ENCODE assay signal across 8 cellular contexts in the genomic region with DNA sequence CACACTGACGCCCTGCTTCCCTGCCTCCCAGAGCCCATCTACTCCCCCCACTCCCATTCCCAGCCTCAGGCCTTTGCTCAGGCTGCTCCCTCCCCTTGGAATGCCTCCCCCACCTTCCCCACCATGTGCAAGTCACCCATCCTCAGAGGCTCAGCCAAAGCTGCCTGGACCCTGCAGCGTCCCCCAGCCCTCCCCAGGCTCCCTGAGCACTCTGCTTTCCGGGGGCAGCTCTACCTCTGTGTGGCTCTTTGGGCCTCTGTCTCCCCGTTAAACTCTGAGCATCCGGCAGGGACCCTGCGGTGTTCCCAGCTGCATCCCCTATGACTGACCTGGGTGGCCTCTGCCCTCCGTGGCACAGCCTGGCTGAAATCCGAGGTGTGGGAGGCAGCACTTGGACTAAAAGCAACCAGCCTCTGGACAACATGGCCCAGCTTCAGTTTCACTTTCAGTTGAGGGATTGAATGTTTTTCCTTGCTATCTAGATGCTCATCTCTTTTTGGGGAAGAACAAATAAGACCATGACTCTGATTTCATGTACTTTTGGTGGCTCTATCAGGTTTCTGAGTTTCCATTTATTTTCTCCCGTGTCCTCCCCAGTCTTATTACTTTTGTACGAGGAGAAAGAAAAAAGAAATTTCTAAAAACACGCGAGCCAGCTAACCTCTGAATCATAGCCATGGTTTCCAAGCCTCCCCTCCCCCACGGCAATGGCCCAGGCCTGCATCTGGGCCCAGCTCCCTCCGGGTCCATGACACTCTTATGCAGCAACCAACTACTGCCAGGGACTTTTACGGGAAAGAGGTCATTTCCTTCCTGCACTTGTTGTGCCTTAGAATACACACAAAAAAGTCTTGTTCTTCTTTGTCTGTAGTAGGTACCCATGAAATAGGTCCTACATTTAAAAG. TPM values are rescaled to one million over a fixed set of nuclear protein-coding genes. Genes with fewer than 3 reads are reported as not detected.
A peak's percentile ranks its signal among the peaks of the same experiment; 100 is the strongest.
DNase-seq lines count a peak whose midpoint lies in the region; ATAC-seq, FAIRE-seq and TF ChIP-seq lines count a peak whose summit lies in the region.

No MANE protein-coding gene starts in this region.

- no peaks in the 10 kb centered on the region for H3K4me1 ChIP-seq in A549
- peaks cover 27 to 32% of the 10 kb centered on the region in 2 donors for H3K4me1 ChIP-seq in kidney (ENCODE audit: control insufficient read depth in 1 of 2, insufficient read depth in 1 of 2, low read depth in 1 of 2, low read length in 2 of 2)

- DNase-seq in A549 (ENCODE audit: low read depth in 1 of 2, low spot score in 1 of 2) (no peak), HTR-8/SVneo (ENCODE audit: insufficient read length, low spot score) (peak; percentile 45), cardiac fibroblast (ENCODE audit: low read depth in 2 of 2) (peak; percentile 92), kidney (peak; percentile 93)
- DNase-seq in stimulated activated CD4-positive, alpha-beta T cell treated with anti-CD3 and anti-CD28 coated beads, Interleukin-12 subunit alpha, Interleukin-12 subunit beta, amount 100 ng/mL, for 4 hours, result peak; percentile 71

- H3K27ac ChIP-seq in A549, result peak overlapping the region in 1 of 2 experiments; percentile 26; a peak in 1 of 6 replicates
- peak overlapping the region; percentile 84 to 92 for H3K27ac ChIP-seq in kidney (ENCODE audit: low read depth in 2 of 2, low read length in 2 of 2)

- peak overlapping the region; percentile 33 for H3K4me2 ChIP-seq in A549

- CTCF ChIA-PET in A549 (lab: Yijun Ruan, JAX), result interaction anchor here (0.6 kb wide), 1 partner anchor 16 kb away, joined by 3 read pairs; no protein-coding TSS in a partner anchor

- no peak for TF ChIP-seq EP300 in A549 (IDR thresholded peaks at IDR 0.05)

- no peak for TF ChIP-seq POLR2A in A549 (IDR thresholded peaks at IDR 0.05; ENCODE audit: low read length)

- peak overlapping the region; percentile 29 to 74 for H3K9ac ChIP-seq in kidney (ENCODE audit: low read length in 2 of 2)

- TF ChIP-seq CTCF in A549 (IDR thresholded peaks at IDR 0.05) (no peak), cardiac fibroblast (IDR thresholded peaks at IDR 0.05; ENCODE audit: low read depth, low read length) (no peak), kidney (IDR thresholded peaks at IDR 0.05; ENCODE audit: borderline replicate concordance, extremely low read depth, insufficient read depth) (no peak)

- no peaks in the 10 kb centered on the region for H3K36me3 ChIP-seq in kidney (ENCODE audit: control insufficient read depth in 1 of 2, insufficient read depth in 2 of 2, low read length in 2 of 2)

- ATAC-seq in A549 (no peak), HG03571 (IDR thresholded peaks at IDR 0.05; ENCODE audit: unreplicated experiment) (no peak), HG02642 (IDR thresholded peaks at IDR 0.05; ENCODE audit: poor library complexity, unreplicated experiment) (no peak)
- ATAC-seq in activated CD4-positive, CD25-positive, alpha-beta regulatory T cell treated with anti-CD3 and anti-CD28 coated beads, Interleukin-2, amount 50 U/mL, for 24 hours, result peak; percentile 51 to 52

- WGBS in A549 (ENCODE audit: missing lambda C conversion rate), result 79% methylated on average over 14 of the region's 15 CpGs

- POLR2A ChIA-PET in A549 (lab: Yijun Ruan, JAX), result no interaction called here

- FAIRE-seq in A549 (lab: Jason Lieb, UNC), result no peak
- FAIRE-seq in HTR-8/SVneo (lab: Jason Lieb, UNC), result no peak
- FAIRE-seq in kidney (lab: Jason Lieb, UNC), result no peak

- intact Hi-C loops in kidney (cut with DNase I), result no loop called here

- H3K4me3 ChIP-seq in A549, result no peak overlapping the region
- H3K4me3 ChIP-seq in cardiac fibroblast (replicated peaks in 1 of 2; ENCODE audit: low read depth in 2 of 2, low read length in 2 of 2), result peak overlapping the region; percentile 35 to 52
- peak overlapping the region; percentile 63 to 65 for H3K4me3 ChIP-seq in kidney (ENCODE audit: low read length in 2 of 2)

- H3K9me3 ChIP-seq in A549 (0 out of 3 replicates have a peak, but pooled peaks cover 3% of the 10 kb centered on the region), kidney (ENCODE audit: control insufficient read depth in 1 of 2, low read length in 2 of 2) (no peaks in the 10 kb centered on the region)

- TF ChIP-seq RAD21 in A549 (conservative IDR thresholded peaks at IDR 0.05 in 1 of 2, IDR thresholded peaks at IDR 0.05 in 1 of 2), result no peak

TF ChIP-seq in A549, 52 proteins besides CTCF, POLR2A, EP300 and RAD21:
- no peak for TF ChIP-seq CBX8 (IDR thresholded peaks at IDR 0.05)
- TF ChIP-seq, protein P1, sequence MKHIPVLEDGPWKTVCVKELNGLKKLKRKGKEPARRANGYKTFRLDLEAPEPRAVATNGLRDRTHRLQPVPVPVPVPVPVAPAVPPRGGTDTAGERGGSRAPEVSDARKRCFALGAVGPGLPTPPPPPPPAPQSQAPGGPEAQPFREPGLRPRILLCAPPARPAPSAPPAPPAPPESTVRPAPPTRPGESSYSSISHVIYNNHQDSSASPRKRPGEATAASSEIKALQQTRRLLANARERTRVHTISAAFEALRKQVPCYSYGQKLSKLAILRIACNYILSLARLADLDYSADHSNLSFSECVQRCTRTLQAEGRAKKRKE (CRISPR knock-in tag; IDR thresholded peaks at IDR 0.05; ENCODE audit: low read depth), result no peak
- no peak for TF ChIP-seq CHD2 (IDR thresholded peaks at IDR 0.05; ENCODE audit: low read length, partially characterized antibody)
- TF ChIP-seq, protein P2, sequence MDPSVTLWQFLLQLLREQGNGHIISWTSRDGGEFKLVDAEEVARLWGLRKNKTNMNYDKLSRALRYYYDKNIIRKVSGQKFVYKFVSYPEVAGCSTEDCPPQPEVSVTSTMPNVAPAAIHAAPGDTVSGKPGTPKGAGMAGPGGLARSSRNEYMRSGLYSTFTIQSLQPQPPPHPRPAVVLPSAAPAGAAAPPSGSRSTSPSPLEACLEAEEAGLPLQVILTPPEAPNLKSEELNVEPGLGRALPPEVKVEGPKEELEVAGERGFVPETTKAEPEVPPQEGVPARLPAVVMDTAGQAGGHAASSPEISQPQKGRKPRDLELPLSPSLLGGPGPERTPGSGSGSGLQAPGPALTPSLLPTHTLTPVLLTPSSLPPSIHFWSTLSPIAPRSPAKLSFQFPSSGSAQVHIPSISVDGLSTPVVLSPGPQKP (IDR thresholded peaks at IDR 0.05; ENCODE audit: low read depth, low read length), result no peak
- TF ChIP-seq TFCP2L1 (CRISPR knock-in tag; IDR thresholded peaks at IDR 0.05), result no peak
- no peak for TF ChIP-seq NFE2L2 (conservative IDR thresholded peaks at IDR 0.05; ENCODE audit: low read length)
- no peak for TF ChIP-seq POLR2AphosphoS2 (conservative IDR thresholded peaks at IDR 0.05; ENCODE audit: low read length)
- TF ChIP-seq ZSCAN20 (CRISPR knock-in tag; IDR thresholded peaks at IDR 0.05), result no peak
- TF ChIP-seq NR3C1 (IDR thresholded peaks at IDR 0.05), result no peak
- TF ChIP-seq EHF (CRISPR knock-in tag; IDR thresholded peaks at IDR 0.05), result no peak
- no peak for TF ChIP-seq RCOR1 (IDR thresholded peaks at IDR 0.05; ENCODE audit: low read depth, low read length)
- TF ChIP-seq HDAC2 (IDR thresholded peaks at IDR 0.05), result no peak

RNA-seq across cellular contexts. Expression of a gene that starts 3.8 kb away (rescaled TPM):
- not detected in 2 replicates for polyA plus RNA-seq in A549 (2011; rRNA removed)
- not detected in 2 replicates for polyA plus RNA-seq in A549 (2012; cell fraction: cytosol; rRNA removed)
- polyA plus RNA-seq in A549 (2012; cell fraction: nucleus; rRNA removed), result not detected in 2 replicates
- not detected in 3 replicates for polyA plus RNA-seq in A549 (2017; fragmentation: RNase III; extraction: RNeasy Plus Mini Kit Qiagen cat#74134 plus additional on column Dnase treatment)
- polyA minus RNA-seq in A549 (2011; rRNA and poly(A)+ RNA removed), result not detected in 2 replicates
- 43.7 TPM for total RNA-seq in kidney
- polyA plus RNA-seq in kidney (ENCODE audit: insufficient read depth, low read depth, low replicate concordance), result 25.1 TPM

RNA-seq across cellular contexts. Expression of a gene that starts 44.8 kb away (rescaled TPM):
- not detected in 2 replicates for polyA plus RNA-seq in A549 (2011; rRNA removed)
- polyA plus RNA-seq in A549 (2012; cell fraction: cytosol; rRNA removed), result not detected in 2 replicates
- polyA plus RNA-seq in A549 (2012; cell fraction: nucleus; rRNA removed), result 0.05 TPM in 1 of 2 replicates, not detected in the other
- polyA plus RNA-seq in A549 (2017; fragmentation: RNase III; extraction: RNeasy Plus Mini Kit Qiagen cat#74134 plus additional on column Dnase treatment), result not detected in 3 replicates
- not detected in 2 replicates for polyA minus RNA-seq in A549 (2011; rRNA and poly(A)+ RNA removed)
- 8.7 TPM for total RNA-seq in kidney
- polyA plus RNA-seq in kidney (ENCODE audit: insufficient read depth, low read depth, low replicate concordance), result 6.1 TPM

Comparison
In these comparisons a context has a peak if more than half of its experiments do, and no peak if none do; other contexts are left out.
1. ATAC-seq: peak in activated CD4-positive, CD25-positive, alpha-beta regulatory T cell treated with anti-CD3 and anti-CD28 coated beads, Interleukin-2, amount 50 U/mL, for 24 hours (2 of 2); none in A549 (0 of 2), HG03571 (single experiment) and HG02642 (single experiment).
2. DNase-seq: peak in HTR-8/SVneo (single experiment), cardiac fibroblast (2 of 2), kidney (single experiment) and stimulated activated CD4-positive, alpha-beta T cell treated with anti-CD3 and anti-CD28 coated beads, Interleukin-12 subunit alpha, Interleukin-12 subunit beta, amount 100 ng/mL, for 4 hours (single experiment); none in A549 (0 of 2).
3. RNA of a gene that starts 3.8 kb away (polyA plus RNA-seq): 25.1 TPM in kidney (single experiment); not detected in A549; every median in the first group is over 10 times any median in the second.